8 cellular contexts compared by ENCODE assay signal in genomic region chr10:130111115-130111847, GRCh38. TPM values are rescaled to one million over a fixed set of nuclear protein-coding genes. Genes with fewer than 3 reads are reported as not detected.
DNase-seq lines count a peak whose midpoint lies in the region; ATAC-seq, FAIRE-seq and TF ChIP-seq lines count a peak whose summit lies in the region.

No MANE protein-coding gene starts in this region.

- WGBS in pancreas, 2 donors: 1 to 2% methylated on average over 44 to 49 of the region's 49 CpGs

- intact Hi-C loops in Right ventricle myocardium superior (cut with DNase I) (loop anchor here (2.0 kb wide), 1 partner anchor 24 kb away; no protein-coding TSS in a partner anchor), pancreas (cut with DNase I) (no loop called here), tibial artery (cut with DNase I; ENCODE audit: low total_unique reads) (loop anchor here (2.0 kb wide), 1 partner anchor 26 kb away; the partner anchor contains the start of gene GLRX3)

- no peak for TF ChIP-seq CTCF in GM12864 (IDR thresholded peaks at IDR 0.05; ENCODE audit: low read depth, low read length, missing control alignments)
- TF ChIP-seq CTCF in pancreas (IDR thresholded peaks at IDR 0.05): no peak
- TF ChIP-seq CTCF in tibial artery (IDR thresholded peaks at IDR 0.05): peak in 1 of 2 experiments; percentile 5

- H3K36me3 Mint-ChIP-seq in activated naive CD8-positive, alpha-beta T cell treated with anti-CD3 and anti-CD28 coated beads, Interleukin-2, amount 50 U/mL, for 24 hours (ENCODE audit: low read depth): peaks cover 11% of the 10 kb centered on the region

- H3K4me3 ChIP-seq in GM12864 (ENCODE audit: low read depth, low read length): peak overlapping the region; percentile 82
- H3K4me3 ChIP-seq in pancreas: peak overlapping the region; percentile 35 to 88 (median 65)
- peak overlapping the region; percentile 67 to 74 for H3K4me3 ChIP-seq in tibial artery

- FAIRE-seq in pancreas (lab: Jason Lieb, UNC): peak; percentile 67

- peak overlapping the region; percentile 82 to 90 (median 84) for H3K27ac ChIP-seq in pancreas
- H3K27ac ChIP-seq in tibial artery: peak overlapping the region; percentile 84 to 90

- H3K9me3 Mint-ChIP-seq in activated naive CD8-positive, alpha-beta T cell treated with anti-CD3 and anti-CD28 coated beads, Interleukin-2, amount 50 U/mL, for 24 hours: peaks cover 3% of the 10 kb centered on the region

- DNase-seq in GM12864 (ENCODE audit: low read depth) (peak; percentile 94), NCI-H1105 (lab: John Stamatoyannopoulos, UW) (peak; percentile 89), SKM-1 treated with dmso at 0.1 percent for 144 hours (lab: John Stamatoyannopoulos, UW; ENCODE audit: unreplicated experiment) (peak; percentile 95), Right ventricle myocardium superior (peak; percentile 97), pancreas (peak; percentile 86 to 97 (median 94)), tibial artery (peak; percentile 98)
- peak; percentile 92 for DNase-seq in activated naive CD8-positive, alpha-beta T cell treated with anti-CD3 and anti-CD28 coated beads, Interleukin-2, amount 50 U/mL, for 24 hours

- H3K27me3 ChIP-seq in pancreas (no peaks in the 10 kb centered on the region), tibial artery (no peaks in the 10 kb centered on the region)

- peaks cover 46% of the 10 kb centered on the region for H3K4me1 Mint-ChIP-seq in activated naive CD8-positive, alpha-beta T cell treated with anti-CD3 and anti-CD28 coated beads, Interleukin-2, amount 50 U/mL, for 24 hours

- no peaks in the 10 kb centered on the region for H3K27me3 Mint-ChIP-seq in activated naive CD8-positive, alpha-beta T cell treated with anti-CD3 and anti-CD28 coated beads, Interleukin-2, amount 50 U/mL, for 24 hours

- H3K4me1 ChIP-seq in pancreas (peaks cover 0 to 6% (median 6%) of the 10 kb centered on the region in 3 donors), tibial artery (peaks cover 0 to 30% (median 23%) of the 10 kb centered on the region in 4 donors)

- H3K36me3 ChIP-seq in pancreas: no peaks in the 10 kb centered on the region
- no peaks in the 10 kb centered on the region for H3K36me3 ChIP-seq in tibial artery

- H3K9me3 ChIP-seq in pancreas (no peaks in the 10 kb centered on the region), tibial artery (no peaks in the 10 kb centered on the region)

- H3K4me3 Mint-ChIP-seq in activated naive CD8-positive, alpha-beta T cell treated with anti-CD3 and anti-CD28 coated beads, Interleukin-2, amount 50 U/mL, for 24 hours: peak overlapping the region; percentile 92

- peak overlapping the region; percentile 96 for H3K27ac Mint-ChIP-seq in activated naive CD8-positive, alpha-beta T cell treated with anti-CD3 and anti-CD28 coated beads, Interleukin-2, amount 50 U/mL, for 24 hours

- ATAC-seq in HG02642 (IDR thresholded peaks at IDR 0.05; ENCODE audit: poor library complexity, unreplicated experiment) (peak; percentile 90), Right ventricle myocardium superior (ENCODE audit: poor library complexity) (peak; percentile 94), pancreas (peak; percentile 86 to 94 (median 88))
- peak; percentile 85 for ATAC-seq in activated naive CD8-positive, alpha-beta T cell treated with anti-CD3 and anti-CD28 coated beads, Interleukin-2, amount 50 U/mL, for 24 hours

RNA-seq across cellular contexts. Expression of gene C10orf143, which starts 0.7 kb away (rescaled TPM):
- 2.2 TPM for total RNA-seq in Right ventricle myocardium superior
- total RNA-seq in pancreas: 1 to 10 TPM; 1.6 to 3.3 (median 2.1) TPM
- 1 to 10 TPM; 7.0 to 7.1 TPM for polyA plus RNA-seq in pancreas

RNA-seq across cellular contexts. Expression of gene GLRX3, which starts 24.9 kb away (rescaled TPM):
- 64.7 TPM for total RNA-seq in Right ventricle myocardium superior
- 10 to 100 TPM; 19.2 to 33.5 (median 28.7) TPM for total RNA-seq in pancreas
- polyA plus RNA-seq in pancreas: 10 to 100 TPM; 26.0 to 26.8 TPM

Comparison
In these comparisons a context has a peak if more than half of its experiments do, and no peak if none do; other contexts are left out.
1. Peak in every context shown above with its lines: DNase-seq, ATAC-seq, H3K4me3 ChIP-seq and H3K27ac ChIP-seq.
2. intact Hi-C loops: an anchor here in Right ventricle myocardium superior (2.0 kb wide) and tibial artery (2.0 kb wide); none called in pancreas.